In the genomic region with DNA sequence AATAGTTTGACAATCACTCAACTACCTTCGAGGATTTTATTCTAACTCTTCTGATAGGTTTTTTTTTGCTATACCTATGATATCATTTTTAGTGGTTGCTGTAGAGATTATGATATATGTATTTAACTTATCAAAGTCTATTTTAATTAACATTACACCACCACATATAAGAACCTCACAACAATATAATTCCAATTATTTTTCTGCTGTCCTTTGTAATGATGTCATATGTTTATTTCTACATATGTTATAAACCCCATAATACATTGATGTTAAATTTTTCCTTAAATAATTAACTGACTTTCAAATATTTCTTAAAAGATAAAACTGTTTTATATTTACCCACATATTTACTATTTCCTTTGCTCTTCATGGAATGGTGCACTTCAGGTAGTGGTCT, we compare ENCODE assay signal across 7 cellular contexts.
"Had no signal": no experiment of that assay in that cellular context is flagged by ENCODE, and none has a peak within 500 bp of the region (broad histone marks: within the 10 kb centered on the region; RNA-seq: fewer than 3 reads in every experiment).

No MANE protein-coding gene starts in this region.

- FAIRE-seq: HTR-8/SVneo, K562 had no signal

- H3K4me3 ChIP-seq: K562 had no signal

- H3K27ac ChIP-seq: HL-60, KMS-11 had no signal

- DNase-seq: IMR-90, KBM-7, KG1 had no signal

- H3K4me2 ChIP-seq: KMS-11 had no signal

- ATAC-seq: K562 had no signal

- H3K9ac ChIP-seq: KMS-11 had no signal
